1 cellular context compared by ENCODE assay signal in the genomic region with DNA sequence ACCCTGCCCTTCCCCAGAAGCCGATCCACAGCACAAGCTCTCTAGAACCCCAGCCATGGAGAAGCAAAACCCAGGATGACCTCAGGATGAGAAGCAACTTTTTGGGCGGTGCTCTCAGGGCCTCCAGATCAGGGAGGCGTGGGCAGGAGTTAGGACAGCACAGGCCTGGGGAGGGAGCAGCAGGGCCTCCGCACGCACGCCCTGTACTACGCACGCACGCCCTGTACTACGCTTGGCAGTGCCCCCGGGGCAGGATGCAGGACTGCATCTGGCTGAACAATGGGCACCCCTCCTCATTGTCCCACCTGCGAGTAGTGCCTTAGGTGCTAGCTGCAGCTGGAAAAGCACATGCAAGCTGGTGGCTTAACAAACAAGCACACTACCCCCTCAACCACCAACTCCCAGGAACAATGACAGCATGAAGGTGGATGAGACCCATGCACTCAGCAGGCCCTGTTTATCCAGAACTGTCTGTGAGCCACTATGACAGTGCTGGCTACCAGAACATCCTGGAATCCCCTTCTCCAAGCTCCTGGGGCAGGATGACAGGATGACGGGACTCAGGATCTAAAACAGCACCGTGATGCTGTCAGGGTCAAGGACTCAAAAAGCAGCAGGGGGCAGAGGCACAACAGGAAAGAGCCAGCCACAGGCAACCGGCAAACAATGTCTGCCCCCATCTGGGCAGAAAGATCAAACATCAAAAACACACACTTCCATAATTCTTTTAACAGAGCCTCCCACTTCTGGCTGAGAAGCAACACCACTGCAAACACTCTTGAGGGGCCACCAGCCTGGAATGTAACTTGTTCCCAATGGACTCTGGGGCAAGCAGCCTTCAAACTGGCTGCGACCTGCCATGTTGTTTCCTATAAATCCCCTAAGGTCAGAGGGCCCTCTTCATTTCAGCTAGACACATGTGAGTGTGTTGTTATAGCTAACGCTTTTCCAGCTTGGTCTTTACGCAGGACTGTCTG.
TF ChIP-seq lines count a peak whose summit lies in the region.

No MANE protein-coding gene starts in this region.

TF ChIP-seq in HepG2, 621 proteins besides CTCF, POLR2A, EP300 and RAD21 (continued from another document and continues in another):
- TF ChIP-seq CBX2 (IDR thresholded peaks at IDR 0.05; ENCODE audit: low read depth, low read length) (no peak), CBX2 (CRISPR knock-in tag; IDR thresholded peaks at IDR 0.05; ENCODE audit: low read depth) (no peak), TEAD3 (CRISPR knock-in tag; optimal IDR thresholded peaks at IDR 0.05; ENCODE audit: borderline replicate concordance) (peak; percentile 44), RFXANK (CRISPR knock-in tag; IDR thresholded peaks at IDR 0.05) (no peak), ATF7 (IDR thresholded peaks at IDR 0.05) (no peak), ATF7 (CRISPR knock-in tag; IDR thresholded peaks at IDR 0.05) (no peak), GPN1 (CRISPR knock-in tag; IDR thresholded peaks at IDR 0.05; ENCODE audit: borderline replicate concordance) (no peak), ZNF589 (CRISPR knock-in tag; conservative IDR thresholded peaks at IDR 0.05) (no peak), HOXA9 (CRISPR knock-in tag; IDR thresholded peaks at IDR 0.05; ENCODE audit: borderline replicate concordance) (no peak), ZNF3 (CRISPR knock-in tag; IDR thresholded peaks at IDR 0.05) (no peak), RBM39 (IDR thresholded peaks at IDR 0.05; ENCODE audit: low read depth, low read length, poor library complexity, severe bottlenecking) (no peak), THYN1 (CRISPR knock-in tag; IDR thresholded peaks at IDR 0.05; ENCODE audit: borderline replicate concordance, low read depth) (no peak), KDM1A (CRISPR knock-in tag; IDR thresholded peaks at IDR 0.05) (no peak), ISX (CRISPR knock-in tag; conservative IDR thresholded peaks at IDR 0.05) (no peak), SATB2 (CRISPR knock-in tag; IDR thresholded peaks at IDR 0.05) (no peak), RBFOX2 (IDR thresholded peaks at IDR 0.05; ENCODE audit: low read depth, low read length) (no peak), ARNT (IDR thresholded peaks at IDR 0.05) (no peak), ZNF350 (CRISPR knock-in tag; IDR thresholded peaks at IDR 0.05; ENCODE audit: borderline replicate concordance, low read depth) (no peak), SOX6 (IDR thresholded peaks at IDR 0.05) (no peak), SOX6 (CRISPR knock-in tag; IDR thresholded peaks at IDR 0.05) (peak; percentile 44; the same call in 1 of the 2 replicates), SP5 (CRISPR knock-in tag; IDR thresholded peaks at IDR 0.05; ENCODE audit: borderline replicate concordance, low read depth) (no peak), ONECUT2 (CRISPR knock-in tag; IDR thresholded peaks at IDR 0.05) (no peak), TRIM24 (CRISPR knock-in tag; IDR thresholded peaks at IDR 0.05) (no peak), SOX5 (CRISPR knock-in tag; IDR thresholded peaks at IDR 0.05; ENCODE audit: borderline replicate concordance) (peak; percentile 55; the same call in 1 of the 2 replicates), KAT7 (CRISPR knock-in tag; IDR thresholded peaks at IDR 0.05; ENCODE audit: borderline replicate concordance) (no peak), JUND (CRISPR knock-in tag; IDR thresholded peaks at IDR 0.05) (no peak), SRF (IDR thresholded peaks at IDR 0.05; ENCODE audit: low read depth, low read length) (no peak), ZNF331 (CRISPR knock-in tag; IDR thresholded peaks at IDR 0.05) (no peak), ZNF501 (CRISPR knock-in tag; IDR thresholded peaks at IDR 0.05) (peak; percentile 29; the same call in 1 of the 2 replicates), ZSCAN12 (CRISPR knock-in tag; IDR thresholded peaks at IDR 0.05) (no peak), ZNF776 (CRISPR knock-in tag; IDR thresholded peaks at IDR 0.05) (no peak), FOXP1 (IDR thresholded peaks at IDR 0.05) (no peak), FOXP1 (CRISPR knock-in tag; IDR thresholded peaks at IDR 0.05) (no peak), JUN (CRISPR knock-in tag; IDR thresholded peaks at IDR 0.05) (no peak), MXD4 (CRISPR knock-in tag; IDR thresholded peaks at IDR 0.05) (no peak), XRCC5 (optimal IDR thresholded peaks at IDR 0.05; ENCODE audit: low read length) (peak; percentile 23), PTBP1 (IDR thresholded peaks at IDR 0.05; ENCODE audit: low read depth, low read length, poor library complexity, severe bottlenecking) (no peak), KLF16 (CRISPR knock-in tag; IDR thresholded peaks at IDR 0.05) (no peak)
- TF ChIP-seq, protein P1, sequence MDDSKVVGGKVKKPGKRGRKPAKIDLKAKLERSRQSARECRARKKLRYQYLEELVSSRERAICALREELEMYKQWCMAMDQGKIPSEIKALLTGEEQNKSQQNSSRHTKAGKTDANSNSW (CRISPR knock-in tag; IDR thresholded peaks at IDR 0.05; ENCODE audit: borderline replicate concordance), result no peak
- TF ChIP-seq, protein P2, sequence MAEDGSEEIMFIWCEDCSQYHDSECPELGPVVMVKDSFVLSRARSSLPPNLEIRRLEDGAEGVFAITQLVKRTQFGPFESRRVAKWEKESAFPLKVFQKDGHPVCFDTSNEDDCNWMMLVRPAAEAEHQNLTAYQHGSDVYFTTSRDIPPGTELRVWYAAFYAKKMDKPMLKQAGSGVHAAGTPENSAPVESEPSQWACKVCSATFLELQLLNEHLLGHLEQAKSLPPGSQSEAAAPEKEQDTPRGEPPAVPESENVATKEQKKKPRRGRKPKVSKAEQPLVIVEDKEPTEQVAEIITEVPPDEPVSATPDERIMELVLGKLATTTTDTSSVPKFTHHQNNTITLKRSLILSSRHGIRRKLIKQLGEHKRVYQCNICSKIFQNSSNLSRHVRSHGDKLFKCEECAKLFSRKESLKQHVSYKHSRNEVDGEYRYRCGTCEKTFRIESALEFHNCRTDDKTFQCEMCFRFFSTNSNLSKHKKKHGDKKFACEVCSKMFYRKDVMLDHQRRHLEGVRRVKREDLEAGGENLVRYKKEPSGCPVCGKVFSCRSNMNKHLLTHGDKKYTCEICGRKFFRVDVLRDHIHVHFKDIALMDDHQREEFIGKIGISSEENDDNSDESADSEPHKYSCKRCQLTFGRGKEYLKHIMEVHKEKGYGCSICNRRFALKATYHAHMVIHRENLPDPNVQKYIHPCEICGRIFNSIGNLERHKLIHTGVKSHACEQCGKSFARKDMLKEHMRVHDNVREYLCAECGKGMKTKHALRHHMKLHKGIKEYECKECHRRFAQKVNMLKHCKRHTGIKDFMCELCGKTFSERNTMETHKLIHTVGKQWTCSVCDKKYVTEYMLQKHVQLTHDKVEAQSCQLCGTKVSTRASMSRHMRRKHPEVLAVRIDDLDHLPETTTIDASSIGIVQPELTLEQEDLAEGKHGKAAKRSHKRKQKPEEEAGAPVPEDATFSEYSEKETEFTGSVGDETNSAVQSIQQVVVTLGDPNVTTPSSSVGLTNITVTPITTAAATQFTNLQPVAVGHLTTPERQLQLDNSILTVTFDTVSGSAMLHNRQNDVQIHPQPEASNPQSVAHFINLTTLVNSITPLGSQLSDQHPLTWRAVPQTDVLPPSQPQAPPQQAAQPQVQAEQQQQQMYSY (CRISPR knock-in tag; IDR thresholded peaks at IDR 0.05), result no peak
- TF ChIP-seq, protein P3, sequence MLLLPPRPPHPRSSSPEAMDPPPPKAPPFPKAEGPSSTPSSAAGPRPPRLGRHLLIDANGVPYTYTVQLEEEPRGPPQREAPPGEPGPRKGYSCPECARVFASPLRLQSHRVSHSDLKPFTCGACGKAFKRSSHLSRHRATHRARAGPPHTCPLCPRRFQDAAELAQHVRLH (CRISPR knock-in tag; IDR thresholded peaks at IDR 0.05; ENCODE audit: borderline replicate concordance, low read depth), result no peak
- TF ChIP-seq, protein P4, sequence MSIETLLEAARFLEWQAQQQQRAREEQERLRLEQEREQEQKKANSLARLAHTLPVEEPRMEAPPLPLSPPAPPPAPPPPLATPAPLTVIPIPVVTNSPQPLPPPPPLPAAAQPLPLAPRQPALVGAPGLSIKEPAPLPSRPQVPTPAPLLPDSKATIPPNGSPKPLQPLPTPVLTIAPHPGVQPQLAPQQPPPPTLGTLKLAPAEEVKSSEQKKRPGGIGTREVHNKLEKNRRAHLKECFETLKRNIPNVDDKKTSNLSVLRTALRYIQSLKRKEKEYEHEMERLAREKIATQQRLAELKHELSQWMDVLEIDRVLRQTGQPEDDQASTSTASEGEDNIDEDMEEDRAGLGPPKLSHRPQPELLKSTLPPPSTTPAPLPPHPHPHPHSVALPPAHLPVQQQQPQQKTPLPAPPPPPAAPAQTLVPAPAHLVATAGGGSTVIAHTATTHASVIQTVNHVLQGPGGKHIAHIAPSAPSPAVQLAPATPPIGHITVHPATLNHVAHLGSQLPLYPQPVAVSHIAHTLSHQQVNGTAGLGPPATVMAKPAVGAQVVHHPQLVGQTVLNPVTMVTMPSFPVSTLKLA (IDR thresholded peaks at IDR 0.05), result no peak
- TF ChIP-seq, protein P5, sequence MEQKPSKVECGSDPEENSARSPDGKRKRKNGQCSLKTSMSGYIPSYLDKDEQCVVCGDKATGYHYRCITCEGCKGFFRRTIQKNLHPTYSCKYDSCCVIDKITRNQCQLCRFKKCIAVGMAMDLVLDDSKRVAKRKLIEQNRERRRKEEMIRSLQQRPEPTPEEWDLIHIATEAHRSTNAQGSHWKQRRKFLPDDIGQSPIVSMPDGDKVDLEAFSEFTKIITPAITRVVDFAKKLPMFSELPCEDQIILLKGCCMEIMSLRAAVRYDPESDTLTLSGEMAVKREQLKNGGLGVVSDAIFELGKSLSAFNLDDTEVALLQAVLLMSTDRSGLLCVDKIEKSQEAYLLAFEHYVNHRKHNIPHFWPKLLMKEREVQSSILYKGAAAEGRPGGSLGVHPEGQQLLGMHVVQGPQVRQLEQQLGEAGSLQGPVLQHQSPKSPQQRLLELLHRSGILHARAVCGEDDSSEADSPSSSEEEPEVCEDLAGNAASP (CRISPR knock-in tag; IDR thresholded peaks at IDR 0.05; ENCODE audit: borderline replicate concordance), result no peak
- TF ChIP-seq, protein P6, sequence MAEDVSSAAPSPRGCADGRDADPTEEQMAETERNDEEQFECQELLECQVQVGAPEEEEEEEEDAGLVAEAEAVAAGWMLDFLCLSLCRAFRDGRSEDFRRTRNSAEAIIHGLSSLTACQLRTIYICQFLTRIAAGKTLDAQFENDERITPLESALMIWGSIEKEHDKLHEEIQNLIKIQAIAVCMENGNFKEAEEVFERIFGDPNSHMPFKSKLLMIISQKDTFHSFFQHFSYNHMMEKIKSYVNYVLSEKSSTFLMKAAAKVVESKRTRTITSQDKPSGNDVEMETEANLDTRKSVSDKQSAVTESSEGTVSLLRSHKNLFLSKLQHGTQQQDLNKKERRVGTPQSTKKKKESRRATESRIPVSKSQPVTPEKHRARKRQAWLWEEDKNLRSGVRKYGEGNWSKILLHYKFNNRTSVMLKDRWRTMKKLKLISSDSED (CRISPR knock-in tag; IDR thresholded peaks at IDR 0.05), result no peak
- TF ChIP-seq, protein P7, sequence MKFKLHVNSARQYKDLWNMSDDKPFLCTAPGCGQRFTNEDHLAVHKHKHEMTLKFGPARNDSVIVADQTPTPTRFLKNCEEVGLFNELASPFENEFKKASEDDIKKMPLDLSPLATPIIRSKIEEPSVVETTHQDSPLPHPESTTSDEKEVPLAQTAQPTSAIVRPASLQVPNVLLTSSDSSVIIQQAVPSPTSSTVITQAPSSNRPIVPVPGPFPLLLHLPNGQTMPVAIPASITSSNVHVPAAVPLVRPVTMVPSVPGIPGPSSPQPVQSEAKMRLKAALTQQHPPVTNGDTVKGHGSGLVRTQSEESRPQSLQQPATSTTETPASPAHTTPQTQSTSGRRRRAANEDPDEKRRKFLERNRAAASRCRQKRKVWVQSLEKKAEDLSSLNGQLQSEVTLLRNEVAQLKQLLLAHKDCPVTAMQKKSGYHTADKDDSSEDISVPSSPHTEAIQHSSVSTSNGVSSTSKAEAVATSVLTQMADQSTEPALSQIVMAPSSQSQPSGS (CRISPR knock-in tag; IDR thresholded peaks at IDR 0.05), result no peak
- TF ChIP-seq, protein P8, sequence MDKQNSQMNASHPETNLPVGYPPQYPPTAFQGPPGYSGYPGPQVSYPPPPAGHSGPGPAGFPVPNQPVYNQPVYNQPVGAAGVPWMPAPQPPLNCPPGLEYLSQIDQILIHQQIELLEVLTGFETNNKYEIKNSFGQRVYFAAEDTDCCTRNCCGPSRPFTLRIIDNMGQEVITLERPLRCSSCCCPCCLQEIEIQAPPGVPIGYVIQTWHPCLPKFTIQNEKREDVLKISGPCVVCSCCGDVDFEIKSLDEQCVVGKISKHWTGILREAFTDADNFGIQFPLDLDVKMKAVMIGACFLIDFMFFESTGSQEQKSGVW (CRISPR knock-in tag; IDR thresholded peaks at IDR 0.05; ENCODE audit: borderline replicate concordance), result no peak
- TF ChIP-seq, protein P9, sequence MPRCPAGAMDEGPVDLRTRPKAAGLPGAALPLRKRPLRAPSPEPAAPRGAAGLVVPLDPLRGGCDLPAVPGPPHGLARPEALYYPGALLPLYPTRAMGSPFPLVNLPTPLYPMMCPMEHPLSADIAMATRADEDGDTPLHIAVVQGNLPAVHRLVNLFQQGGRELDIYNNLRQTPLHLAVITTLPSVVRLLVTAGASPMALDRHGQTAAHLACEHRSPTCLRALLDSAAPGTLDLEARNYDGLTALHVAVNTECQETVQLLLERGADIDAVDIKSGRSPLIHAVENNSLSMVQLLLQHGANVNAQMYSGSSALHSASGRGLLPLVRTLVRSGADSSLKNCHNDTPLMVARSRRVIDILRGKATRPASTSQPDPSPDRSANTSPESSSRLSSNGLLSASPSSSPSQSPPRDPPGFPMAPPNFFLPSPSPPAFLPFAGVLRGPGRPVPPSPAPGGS (CRISPR knock-in tag; IDR thresholded peaks at IDR 0.05), result no peak
- TF ChIP-seq, protein P10, sequence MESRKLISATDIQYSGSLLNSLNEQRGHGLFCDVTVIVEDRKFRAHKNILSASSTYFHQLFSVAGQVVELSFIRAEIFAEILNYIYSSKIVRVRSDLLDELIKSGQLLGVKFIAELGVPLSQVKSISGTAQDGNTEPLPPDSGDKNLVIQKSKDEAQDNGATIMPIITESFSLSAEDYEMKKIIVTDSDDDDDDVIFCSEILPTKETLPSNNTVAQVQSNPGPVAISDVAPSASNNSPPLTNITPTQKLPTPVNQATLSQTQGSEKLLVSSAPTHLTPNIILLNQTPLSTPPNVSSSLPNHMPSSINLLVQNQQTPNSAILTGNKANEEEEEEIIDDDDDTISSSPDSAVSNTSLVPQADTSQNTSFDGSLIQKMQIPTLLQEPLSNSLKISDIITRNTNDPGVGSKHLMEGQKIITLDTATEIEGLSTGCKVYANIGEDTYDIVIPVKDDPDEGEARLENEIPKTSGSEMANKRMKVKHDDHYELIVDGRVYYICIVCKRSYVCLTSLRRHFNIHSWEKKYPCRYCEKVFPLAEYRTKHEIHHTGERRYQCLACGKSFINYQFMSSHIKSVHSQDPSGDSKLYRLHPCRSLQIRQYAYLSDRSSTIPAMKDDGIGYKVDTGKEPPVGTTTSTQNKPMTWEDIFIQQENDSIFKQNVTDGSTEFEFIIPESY (CRISPR knock-in tag; IDR thresholded peaks at IDR 0.05), result no peak
